Comparison of ENCODE assay signal across 10 cellular contexts in the genomic region with DNA sequence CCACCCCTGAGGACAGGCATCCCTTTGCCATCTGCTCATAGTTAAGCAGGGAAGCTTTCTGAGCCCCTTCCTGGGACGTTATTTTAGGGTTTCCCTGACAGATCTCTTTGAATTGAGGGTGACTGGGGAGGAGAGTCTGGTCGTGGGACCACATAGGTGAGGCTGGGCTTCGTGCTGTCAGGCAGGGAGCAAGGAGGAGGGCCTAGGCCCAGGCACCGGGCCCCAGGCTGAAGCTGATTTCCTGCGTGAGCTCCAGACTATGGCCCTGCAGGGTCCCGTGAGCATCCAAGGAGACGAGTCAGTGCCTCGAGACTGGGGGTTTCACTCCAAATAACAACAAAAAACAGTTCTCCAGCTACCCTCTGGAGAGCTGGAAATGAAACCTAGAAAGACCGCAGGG.
DNase-seq lines count a peak whose midpoint lies in the region; ATAC-seq and TF ChIP-seq lines count a peak whose summit lies in the region.
"Had no signal": no experiment of that assay in that cellular context is flagged by ENCODE, and none has a peak within 500 bp of the region (broad histone marks: within the 10 kb centered on the region; RNA-seq: fewer than 3 reads in every experiment).

No MANE protein-coding gene starts in this region.

- H3K4me1 Mint-ChIP-seq in CD4-positive, CD25-positive, alpha-beta regulatory T cell = peaks cover under 1 to 27% (median 9%) of the 10 kb centered on the region in 4 donors
- H3K4me1 Mint-ChIP-seq in T-helper 17 cell = peaks cover 3% of the 10 kb centered on the region

- DNase-seq in CD4-positive, CD25-positive, alpha-beta regulatory T cell = no peak
- DNase-seq in T-helper 17 cell (no peak), left ventricle myocardium superior (no peak), prostate gland (ENCODE audit: low spot score) (no peak), T-helper 1 cell (no peak), NOMO-1 treated with DMSO at 0.1 percent for 48 hours (lab: John Stamatoyannopoulos, UW; ENCODE audit: unreplicated experiment) (no peak)
- DNase-seq in activated naive CD4-positive, alpha-beta T cell treated with anti-CD3 and anti-CD28 coated beads, Interleukin-2, amount 50 U/mL, for 16 hours = no peak

- WGBS in prostate gland = 49% methylated on average over 9 of the region's 9 CpGs

- peaks cover 8% of the 10 kb centered on the region for H3K36me3 Mint-ChIP-seq in CD4-positive, CD25-positive, alpha-beta regulatory T cell
- H3K36me3 Mint-ChIP-seq in T-helper 17 cell (ENCODE audit: low read depth) = no peaks in the 10 kb centered on the region

- H3K4me3 ChIP-seq in CD4-positive, CD25-positive, alpha-beta regulatory T cell (ENCODE audit: low read depth, low read length) = no peak overlapping the region
- H3K4me3 ChIP-seq in prostate gland = no peak overlapping the region
- H3K4me3 ChIP-seq: K562 had no signal

- no peaks in the 10 kb centered on the region for H3K9me3 Mint-ChIP-seq in CD4-positive, CD25-positive, alpha-beta regulatory T cell
- H3K9me3 Mint-ChIP-seq: stimulated activated naive CD8-positive, alpha-beta T cell treated with anti-CD3 and anti-CD28 coated beads, Interleukin-15, amount 100 ng/mL, for 72 hours had no signal

- no peaks in the 10 kb centered on the region for H3K27me3 ChIP-seq in CD4-positive, CD25-positive, alpha-beta regulatory T cell (ENCODE audit: control insufficient read depth, insufficient read depth, low read length)
- H3K27me3 ChIP-seq in prostate gland (replicated peaks; ENCODE audit: insufficient read depth) = no peaks in the 10 kb centered on the region

- no peaks in the 10 kb centered on the region for H3K27me3 Mint-ChIP-seq in CD4-positive, CD25-positive, alpha-beta regulatory T cell
- no peaks in the 10 kb centered on the region for H3K27me3 Mint-ChIP-seq in T-helper 17 cell
- H3K27me3 Mint-ChIP-seq: stimulated activated naive CD8-positive, alpha-beta T cell treated with anti-CD3 and anti-CD28 coated beads, Interleukin-15, amount 100 ng/mL, for 72 hours had no signal

- no peaks in the 10 kb centered on the region for H3K9me3 ChIP-seq in CD4-positive, CD25-positive, alpha-beta regulatory T cell (ENCODE audit: control insufficient read depth in 2 of 2, low read length in 2 of 2)
- H3K9me3 ChIP-seq in T-helper 17 cell (ENCODE audit: control insufficient read depth, low read length, poor library complexity, severe bottlenecking) = no peaks in the 10 kb centered on the region
- no peaks in the 10 kb centered on the region for H3K9me3 ChIP-seq in prostate gland

- peaks cover 3% of the 10 kb centered on the region for H3K4me1 ChIP-seq in CD4-positive, CD25-positive, alpha-beta regulatory T cell (ENCODE audit: control insufficient read depth, insufficient read depth, low read length, poor library complexity, severe bottlenecking)
- peaks cover 14% of the 10 kb centered on the region for H3K4me1 ChIP-seq in prostate gland (replicated peaks)

- TF ChIP-seq POLR2A in prostate gland (IDR thresholded peaks at IDR 0.05) = no peak

- H3K27ac Mint-ChIP-seq in CD4-positive, CD25-positive, alpha-beta regulatory T cell = peak overlapping the region in 2 of 3 donors; percentile 38 to 64
- peak overlapping the region; percentile 57 for H3K27ac Mint-ChIP-seq in T-helper 17 cell

- no peaks in the 10 kb centered on the region for H3K36me3 ChIP-seq in CD4-positive, CD25-positive, alpha-beta regulatory T cell (ENCODE audit: control insufficient read depth, insufficient read depth, low read length)
- no peaks in the 10 kb centered on the region for H3K36me3 ChIP-seq in prostate gland

- intact Hi-C loops in left ventricle myocardium superior (cut with micrococcal nuclease) (no loop called here), prostate gland (cut with DNase I) (loop anchor here (5.0 kb wide), 1 partner anchor 59 kb away; a partner anchor contains a TSS)

- no peak overlapping the region for H3K27ac ChIP-seq in CD4-positive, CD25-positive, alpha-beta regulatory T cell (ENCODE audit: insufficient read depth, low read length, poor library complexity, severe bottlenecking)
- peak overlapping the region; percentile 82 to 89 for H3K27ac ChIP-seq in prostate gland

- no peak for TF ChIP-seq CTCF in prostate gland (IDR thresholded peaks at IDR 0.05)

- no peak overlapping the region for H3K4me3 Mint-ChIP-seq in CD4-positive, CD25-positive, alpha-beta regulatory T cell
- no peak overlapping the region for H3K4me3 Mint-ChIP-seq in T-helper 17 cell

- ATAC-seq in CD4-positive, CD25-positive, alpha-beta regulatory T cell (ENCODE audit: low read depth in 2 of 2) = no peak
- ATAC-seq in T-helper 17 cell = no peak
- peak; percentile 5 for ATAC-seq in left ventricle myocardium superior
- no peak for ATAC-seq in HG02759 (IDR thresholded peaks at IDR 0.05; ENCODE audit: unreplicated experiment)
- ATAC-seq: K562 had no signal
